Comparison of ENCODE assay signal across 8 cellular contexts in the genomic region with DNA sequence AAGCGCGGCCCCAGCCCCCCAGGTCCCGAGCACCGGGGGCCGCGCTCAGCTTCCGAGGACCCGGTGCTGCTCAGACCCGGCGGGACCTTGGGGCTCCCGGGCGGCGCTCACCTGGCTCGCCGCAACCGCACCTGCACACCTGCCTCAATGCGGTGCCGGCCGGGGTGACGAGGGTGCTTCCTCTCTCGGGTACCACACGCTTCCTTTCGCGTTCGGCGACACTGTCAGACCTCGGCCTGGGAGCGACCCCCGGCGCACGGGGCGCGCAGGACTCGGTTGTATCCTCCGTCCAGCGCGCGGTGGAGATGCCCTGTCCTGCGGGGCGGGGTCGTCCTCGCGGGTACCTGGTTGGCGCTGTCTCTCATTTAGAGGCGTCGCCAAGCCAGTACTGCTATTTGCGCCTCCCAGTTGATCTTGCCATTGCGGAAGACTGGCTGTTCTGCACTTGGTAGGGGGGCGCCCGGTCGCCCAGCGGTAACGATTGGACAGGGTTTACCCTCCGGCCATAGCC. TPM values are rescaled to one million over a fixed set of nuclear protein-coding genes. Genes with fewer than 3 reads are reported as not detected.
DNase-seq lines count a peak whose midpoint lies in the region; ATAC-seq, FAIRE-seq and TF ChIP-seq lines count a peak whose summit lies in the region.

No MANE protein-coding gene starts in this region.

- DNase-seq in NOMO-1 (lab: John Stamatoyannopoulos, UW; ENCODE audit: unreplicated experiment in 2 of 2), result peak; percentile 18 to 37
- DNase-seq in NOMO-1 treated with dmso at 0.1 percent for 144 hours (lab: John Stamatoyannopoulos, UW; ENCODE audit: unreplicated experiment), result no peak
- peak; percentile 66 for DNase-seq in SW480 (ENCODE audit: low spot score)
- no peak for DNase-seq in K562 (ENCODE audit: extremely low read depth in 1 of 4, low spot score in 3 of 4)
- no peak for DNase-seq in smooth muscle cell (lab: John Stamatoyannopoulos, UW; ENCODE audit: unreplicated experiment)
- DNase-seq in GM20000 (ENCODE audit: low spot score), result no peak

- H3K9me3 ChIP-seq in K562 (replicated peaks; ENCODE audit: control insufficient read depth, insufficient read depth, low read depth, low read length) (no peaks in the 10 kb centered on the region), iPS-20b (ENCODE audit: insufficient read depth, low read depth, low read length) (no peaks in the 10 kb centered on the region), smooth muscle cell (replicated peaks; ENCODE audit: low read depth) (no peaks in the 10 kb centered on the region)

- no peaks in the 10 kb centered on the region for H3K36me3 ChIP-seq in K562 (ENCODE audit: control insufficient read depth, insufficient read depth, low read length)
- H3K36me3 ChIP-seq in iPS-20b (ENCODE audit: insufficient read depth, low read depth, low read length), result no peaks in the 10 kb centered on the region
- no peaks in the 10 kb centered on the region for H3K36me3 ChIP-seq in smooth muscle cell (ENCODE audit: low read depth)

- H3K4me3 ChIP-seq in K562, result peak overlapping the region; percentile 54
- peak overlapping the region; percentile 63 for H3K4me3 ChIP-seq in iPS-20b (ENCODE audit: low read length)
- peak overlapping the region; percentile 57 for H3K4me3 ChIP-seq in smooth muscle cell

- TF ChIP-seq EP300 in K562 (IDR thresholded peaks at IDR 0.05; ENCODE audit: low read length), result no peak

- H3F3A ChIP-seq in smooth muscle cell (ENCODE audit: low read depth), result no peaks in the 10 kb centered on the region

- H4K20me1 ChIP-seq in K562 (replicated peaks; ENCODE audit: control insufficient read depth, insufficient read depth, low read length), result no peaks in the 10 kb centered on the region
- H4K20me1 ChIP-seq in smooth muscle cell (ENCODE audit: low read depth), result peaks cover 45% of the 10 kb centered on the region

- in situ Hi-C loops in K562 (cut with MboI), result no loop called here

- no peak for TF ChIP-seq RAD21 in K562 (CRISPR knock-in tag; conservative IDR thresholded peaks at IDR 0.05 in 1 of 2, IDR thresholded peaks at IDR 0.05 in 1 of 2)

- peak overlapping the region in 1 of 2 experiments; percentile 91; a peak in 2 of 4 replicates for H3K9ac ChIP-seq in K562 (ENCODE audit: insufficient read depth in 1 of 2, low read depth in 2 of 2, low read length in 2 of 2)
- H3K9ac ChIP-seq in iPS-20b (ENCODE audit: low read depth, low read length), result no peak overlapping the region
- no peak overlapping the region for H3K9ac ChIP-seq in smooth muscle cell (ENCODE audit: low read depth)

- peak; percentile 14 for ATAC-seq in HG03432 (IDR thresholded peaks at IDR 0.05; ENCODE audit: unreplicated experiment)
- no peak for ATAC-seq in K562

- TF ChIP-seq CTCF in K562 (IDR thresholded peaks at IDR 0.05 in 2 of 3, conservative IDR thresholded peaks at IDR 0.05 in 1 of 3; ENCODE audit: insufficient read depth in 2 of 3, low read depth in 1 of 3, low read length in 3 of 3), result no peak
- no peak for TF ChIP-seq CTCF in smooth muscle cell (IDR thresholded peaks at IDR 0.05; ENCODE audit: borderline replicate concordance, insufficient read depth, poor library complexity, severe bottlenecking)
- TF ChIP-seq CTCF in GM20000 (IDR thresholded peaks at IDR 0.05; ENCODE audit: extremely low read depth, missing control alignments), result no peak

- H2AFZ ChIP-seq in K562 (ENCODE audit: low read depth, low read length) (no peak overlapping the region), smooth muscle cell (ENCODE audit: low read depth) (no peak overlapping the region)

- H3K27me3 ChIP-seq in K562 (ENCODE audit: control insufficient read depth in 2 of 2, insufficient read depth in 2 of 2, low read length in 2 of 2) (no peaks in the 10 kb centered on the region), iPS-20b (ENCODE audit: insufficient read depth, low read length) (peaks cover 7% of the 10 kb centered on the region; the same call in 1 of the 2 replicates), smooth muscle cell (ENCODE audit: low read depth) (no peaks in the 10 kb centered on the region)

- H3K9me1 ChIP-seq in K562 (ENCODE audit: control insufficient read depth, insufficient read depth, low read length), result no peaks in the 10 kb centered on the region

- CTCF ChIA-PET in K562 (lab: Yijun Ruan, JAX; ENCODE audit: low intra/inter-chr PET ratio), result no interaction called here

- no TSS peak for BruUV-seq in K562 (replicated peaks; lab: Mats Ljungman, UMichigan)

- no peak for TF ChIP-seq POLR2A in K562 (conservative IDR thresholded peaks at IDR 0.05)

- no peak for FAIRE-seq in K562 (lab: Jason Lieb, UNC)

- peaks cover 25% of the 10 kb centered on the region for H3K79me2 ChIP-seq in K562 (ENCODE audit: control insufficient read depth, insufficient read depth, low read length)
- peaks cover 46% of the 10 kb centered on the region for H3K79me2 ChIP-seq in smooth muscle cell (ENCODE audit: low read depth)

- intact Hi-C loops in K562 (cut with micrococcal nuclease), result no loop called here

- H3K27ac ChIP-seq in K562 (ENCODE audit: extremely low read depth, low read depth, low read length), result no peak overlapping the region
- H3K27ac ChIP-seq in iPS-20b (ENCODE audit: low read length), result no peak overlapping the region
- H3K27ac ChIP-seq in smooth muscle cell (ENCODE audit: low read depth), result no peak overlapping the region

- H3K4me1 ChIP-seq in K562 (replicated peaks in 1 of 2; ENCODE audit: control insufficient read depth in 2 of 2, insufficient read depth in 2 of 2, low read length in 2 of 2), result peaks cover 6 to 43% of the 10 kb centered on the region in 2 experiments; a peak in 4 of 5 replicates
- H3K4me1 ChIP-seq in iPS-20b (ENCODE audit: insufficient read depth, low read length), result peaks cover 8% of the 10 kb centered on the region; the same call in 1 of the 2 replicates
- peaks cover 8% of the 10 kb centered on the region for H3K4me1 ChIP-seq in smooth muscle cell (ENCODE audit: low read depth)

- POLR2A ChIA-PET in K562 (lab: Yijun Ruan, JAX), result interaction anchor here (0.6 to 0.7 kb wide), 2 partner anchors 20 to 443 kb away, joined by 3 to 4 read pairs; no protein-coding TSS in a partner anchor

- 26% methylated on average over 26 of the region's 54 CpGs for WGBS in K562 (ENCODE audit: insufficient coverage, low coverage, missing lambda C conversion rate)
- under 1% methylated on average over 46 of the region's 54 CpGs for WGBS in smooth muscle cell (ENCODE audit: low lambda C conversion rate)

- H3K4me2 ChIP-seq in K562 (ENCODE audit: insufficient read depth, low read length), result peak overlapping the region; percentile 73
- peak overlapping the region; percentile 92 for H3K4me2 ChIP-seq in smooth muscle cell

TF ChIP-seq in K562, 482 proteins besides CTCF, POLR2A, EP300 and RAD21 (continues in another document):
- peak; percentile 46 for TF ChIP-seq SAP30 (IDR thresholded peaks at IDR 0.05; ENCODE audit: borderline replicate concordance, insufficient read depth, low read depth, low read length, poor library complexity, severe bottlenecking)

RNA-seq across cellular contexts. Expression of a gene that starts 0.7 kb away (rescaled TPM):
- 28.1 and 70.2 TPM in 2 replicates for total RNA-seq in K562 (2011; cell fraction: chromatin; rRNA removed; ENCODE audit: low replicate concordance)
- 30.5 and 32.4 TPM in 2 replicates for total RNA-seq in K562 (2011; cell fraction: nucleolus; rRNA removed)
- total RNA-seq in K562 (2011; cell fraction: nucleoplasm; rRNA removed), result 22.4 and 23.7 TPM in 2 replicates
- total RNA-seq in K562 (2014; rRNA removed) (13.2 and 21.3 TPM in 2 replicates), K562 (2014; rRNA removed; fragmentation: Illumina TruSeq; extraction: Trizol) (4.4 and 5.9 TPM in 2 replicates), K562 (2015; rRNA removed; fragmentation: Illumina TruSeq; extraction: Trizol) (10.4 and 11.6 TPM in 2 replicates), K562 (2021) (20.8 and 21.0 TPM in 2 replicates), smooth muscle cell (36.9 and 37.3 TPM in 2 replicates)
- polyA plus RNA-seq in K562 (2011; rRNA removed) (8.8 and 9.9 TPM in 2 replicates), K562 (2014; fragmentation: Illumina TruSeq; extraction: Trizol) (4.3 and 9.0 TPM in 2 replicates), K562 (2014; fragmentation: Nextera tagmentation; extraction: Ambion mirVana) (under 1 TPM; 0.11 to 0.34 TPM), K562 (2014; rRNA removed) (14.6 and 16.6 TPM in 2 replicates), smooth muscle cell (49.1 and 57.7 TPM in 2 replicates)
- polyA plus RNA-seq in K562 (2011; cell fraction: cytosol; rRNA removed), result 6.8 and 14.3 TPM in 2 replicates
- polyA plus RNA-seq in K562 (2011; cell fraction: nucleus; rRNA removed), result 27.9 and 60.4 TPM in 2 replicates
- polyA plus RNA-seq in K562 (2012), result 16.4 and 29.4 TPM in 2 replicates
- polyA minus RNA-seq in K562 (2011; rRNA and poly(A)+ RNA removed), result 2.8 and 6.3 TPM in 2 replicates
- 10.2 and 13.9 TPM in 2 replicates for polyA minus RNA-seq in K562 (2011; cell fraction: cytosol; rRNA and poly(A)+ RNA removed)
- polyA minus RNA-seq in K562 (2011; cell fraction: nucleus; rRNA and poly(A)+ RNA removed), result 8.9 and 15.8 TPM in 2 replicates

RNA-seq across cellular contexts. Expression of a gene that starts 14.5 kb away (rescaled TPM):
- total RNA-seq in K562 (2011; cell fraction: chromatin; rRNA removed; ENCODE audit: low replicate concordance), result 71.0 and 136 TPM in 2 replicates
- 63.5 and 70.5 TPM in 2 replicates for total RNA-seq in K562 (2011; cell fraction: nucleolus; rRNA removed)
- 45.0 and 51.4 TPM in 2 replicates for total RNA-seq in K562 (2011; cell fraction: nucleoplasm; rRNA removed)
- total RNA-seq in K562 (2014; rRNA removed), result 24.6 and 24.9 TPM in 2 replicates
- 6.9 and 9.3 TPM in 2 replicates for total RNA-seq in K562 (2014; rRNA removed; fragmentation: Illumina TruSeq; extraction: Trizol)
- 12.5 and 12.7 TPM in 2 replicates for total RNA-seq in K562 (2015; rRNA removed; fragmentation: Illumina TruSeq; extraction: Trizol)
- 22.5 and 22.6 TPM in 2 replicates for total RNA-seq in K562 (2021)
- 3.6 and 5.6 TPM in 2 replicates for polyA plus RNA-seq in K562 (2011; rRNA removed)
- polyA plus RNA-seq in K562 (2011; cell fraction: cytosol; rRNA removed), result 3.3 and 6.4 TPM in 2 replicates
- 25.8 and 37.9 TPM in 2 replicates for polyA plus RNA-seq in K562 (2011; cell fraction: nucleus; rRNA removed)
- 14.4 and 14.8 TPM in 2 replicates for polyA plus RNA-seq in K562 (2012)
- 8.2 and 10.5 TPM in 2 replicates for polyA plus RNA-seq in K562 (2014; fragmentation: Illumina TruSeq; extraction: Trizol)
- polyA plus RNA-seq in K562 (2014; fragmentation: Nextera tagmentation; extraction: Ambion mirVana), result under 1 TPM; 0.14 to 0.17 TPM
- 12.8 and 14.6 TPM in 2 replicates for polyA plus RNA-seq in K562 (2014; rRNA removed)
- polyA minus RNA-seq in K562 (2011; rRNA and poly(A)+ RNA removed), result 5.2 and 6.5 TPM in 2 replicates
- 6.4 and 8.4 TPM in 2 replicates for polyA minus RNA-seq in K562 (2011; cell fraction: cytosol; rRNA and poly(A)+ RNA removed)
- 20.3 and 25.3 TPM in 2 replicates for polyA minus RNA-seq in K562 (2011; cell fraction: nucleus; rRNA and poly(A)+ RNA removed)
- total RNA-seq in smooth muscle cell, result 9.8 and 15.9 TPM in 2 replicates
- polyA plus RNA-seq in smooth muscle cell, result 12.5 and 20.7 TPM in 2 replicates

Comparison
In these comparisons a context has a peak if more than half of its experiments do, and no peak if none do; other contexts are left out.
1. DNase-seq: peak in NOMO-1 (2 of 2) and SW480 (single experiment); none in NOMO-1 treated with dmso at 0.1 percent for 144 hours (single experiment), K562 (0 of 4), smooth muscle cell (single experiment) and GM20000 (single experiment).
2. Peak in every context shown above with its lines, with median percentiles within 50 percentile points of each other: H3K4me3 ChIP-seq.